1 cellular context compared by ENCODE assay signal in genomic region chr1:9065213-9065751, GRCh38.
TF ChIP-seq lines count a peak whose summit lies in the region.

No MANE protein-coding gene starts in this region.

TF ChIP-seq in HepG2, 621 proteins besides CTCF, POLR2A, EP300 and RAD21:
- no peak for TF ChIP-seq ZNF24 (IDR thresholded peaks at IDR 0.05)
- no peak for TF ChIP-seq SKI (IDR thresholded peaks at IDR 0.05; ENCODE audit: partially characterized antibody)
- TF ChIP-seq ZNF768 (CRISPR knock-in tag; IDR thresholded peaks at IDR 0.05): peak; percentile 80; the same call in 1 of the 2 replicates
- no peak for TF ChIP-seq SP1 (IDR thresholded peaks at IDR 0.05)
- TF ChIP-seq SP1 (CRISPR knock-in tag; IDR thresholded peaks at IDR 0.05): no peak
- TF ChIP-seq MAZ (IDR thresholded peaks at IDR 0.05; ENCODE audit: borderline replicate concordance, low read depth, low read length): no peak
- no peak for TF ChIP-seq MAZ (CRISPR knock-in tag; IDR thresholded peaks at IDR 0.05; ENCODE audit: low read depth)
- 0 out of 2 replicates have a peak, but pooled peaks have one; percentile 48 for TF ChIP-seq ZNF691 (CRISPR knock-in tag; IDR thresholded peaks at IDR 0.05; ENCODE audit: borderline replicate concordance, low read depth)
- no peak for TF ChIP-seq ZNF446 (CRISPR knock-in tag; IDR thresholded peaks at IDR 0.05)
- 0 out of 2 replicates have a peak, but pooled peaks have one; percentile 18 for TF ChIP-seq ZNF629 (CRISPR knock-in tag; conservative IDR thresholded peaks at IDR 0.05)
- TF ChIP-seq GRHL1 (CRISPR knock-in tag; conservative IDR thresholded peaks at IDR 0.05): no peak
- no peak for TF ChIP-seq SMARCC2 (IDR thresholded peaks at IDR 0.05)
- TF ChIP-seq GTF3A (CRISPR knock-in tag; conservative IDR thresholded peaks at IDR 0.05): no peak
- no peak for TF ChIP-seq NCOA1 (CRISPR knock-in tag; IDR thresholded peaks at IDR 0.05)
- no peak for TF ChIP-seq ZNF549 (CRISPR knock-in tag; IDR thresholded peaks at IDR 0.05)
- peak; percentile 99 for TF ChIP-seq ZNF205 (CRISPR knock-in tag; IDR thresholded peaks at IDR 0.05)
TF ChIP-seq in HepG2: peak in this region for 4.
